ENCODE assay signal across 8 cellular contexts in genomic region chr6:170584181-170584953, GRCh38. TPM values are rescaled to one million over a fixed set of nuclear protein-coding genes. Genes with fewer than 3 reads are reported as not detected.
DNase-seq lines count a peak whose midpoint lies in the region; ATAC-seq and TF ChIP-seq lines count a peak whose summit lies in the region.

Gene PDCD2 (minus strand): TSS chr6:170584637. CDS start chr6:170584581, 56 bp downstream.

- intact Hi-C loops in right cardiac atrium (cut with DNase I) (no loop called here), vagina (cut with DNase I) (no loop called here)

- H3K4me1 ChIP-seq in right cardiac atrium (ENCODE audit: control insufficient read depth, insufficient read depth, low read length) (peaks cover 2% of the 10 kb centered on the region), vagina (peaks cover 19% of the 10 kb centered on the region)

- DNase-seq in NCI-H187 (lab: John Stamatoyannopoulos, UW): peak; percentile 56 to 84
- DNase-seq in T-helper 2 cell: peak; percentile 80 to 97 (median 88)
- DNase-seq in anterior cingulate cortex (lab: John Stamatoyannopoulos, UW): peak; percentile 34 to 94 (median 86)
- peak; percentile 95 to 97 (median 97) for DNase-seq in right cardiac atrium
- DNase-seq in putamen (ENCODE audit: low spot score): peak; percentile 91
- DNase-seq in vagina (ENCODE audit: extremely low spot score in 2 of 2): no peak

- TF ChIP-seq POLR2A in vagina (IDR thresholded peaks at IDR 0.05): no peak

- no peaks in the 10 kb centered on the region for H3K27me3 ChIP-seq in right cardiac atrium (ENCODE audit: control insufficient read depth, insufficient read depth)
- no peaks in the 10 kb centered on the region for H3K27me3 ChIP-seq in vagina

- H3K36me3 ChIP-seq in vagina: peaks cover 0 to 8% of the 10 kb centered on the region in 2 donors

- H3K27ac ChIP-seq in right cardiac atrium (ENCODE audit: low read length): peak within 1 kb of the TSS; percentile 80
- peak within 1 kb of the TSS; percentile 70 for H3K27ac ChIP-seq in vagina

- H3K4me3 ChIP-seq in right cardiac atrium (ENCODE audit: low read length): peak within 1 kb of the TSS; percentile 55
- peak within 1 kb of the TSS; percentile 82 to 100 for H3K4me3 ChIP-seq in vagina

- ATAC-seq in GM18499 (IDR thresholded peaks at IDR 0.05; ENCODE audit: insufficient read depth, unreplicated experiment) (peak; percentile 93), HG02943 (IDR thresholded peaks at IDR 0.05; ENCODE audit: low read depth, unreplicated experiment) (peak; percentile 98), right cardiac atrium (peak; percentile 99)

- no peak for TF ChIP-seq CTCF in vagina (IDR thresholded peaks at IDR 0.05)

- WGBS in right cardiac atrium: under 1% methylated on average over 81 of the region's 81 CpGs

- H3K9me3 ChIP-seq in right cardiac atrium (ENCODE audit: control insufficient read depth, low read length) (no peaks in the 10 kb centered on the region), vagina (no peaks in the 10 kb centered on the region)

RNA-seq across cellular contexts. Expression of gene PDCD2, which starts in this region (rescaled TPM):
- total RNA-seq in right cardiac atrium (10 to 100 TPM; 26.1 to 36.4 (median 30.9) TPM), vagina (66.3 TPM)
- 27.7 TPM for polyA plus RNA-seq in right cardiac atrium

Comparison
In these comparisons a context has a peak if more than half of its experiments do, and no peak if none do; other contexts are left out.
1. DNase-seq: peak in NCI-H187 (2 of 2), T-helper 2 cell (5 of 5), anterior cingulate cortex (58 of 58), right cardiac atrium (3 of 3) and putamen (single experiment); none in vagina (0 of 2).
2. Peak in every context shown above with its lines, with median percentiles within 50 percentile points of each other: ATAC-seq.